8 cellular contexts compared by ENCODE assay signal in the genomic region with DNA sequence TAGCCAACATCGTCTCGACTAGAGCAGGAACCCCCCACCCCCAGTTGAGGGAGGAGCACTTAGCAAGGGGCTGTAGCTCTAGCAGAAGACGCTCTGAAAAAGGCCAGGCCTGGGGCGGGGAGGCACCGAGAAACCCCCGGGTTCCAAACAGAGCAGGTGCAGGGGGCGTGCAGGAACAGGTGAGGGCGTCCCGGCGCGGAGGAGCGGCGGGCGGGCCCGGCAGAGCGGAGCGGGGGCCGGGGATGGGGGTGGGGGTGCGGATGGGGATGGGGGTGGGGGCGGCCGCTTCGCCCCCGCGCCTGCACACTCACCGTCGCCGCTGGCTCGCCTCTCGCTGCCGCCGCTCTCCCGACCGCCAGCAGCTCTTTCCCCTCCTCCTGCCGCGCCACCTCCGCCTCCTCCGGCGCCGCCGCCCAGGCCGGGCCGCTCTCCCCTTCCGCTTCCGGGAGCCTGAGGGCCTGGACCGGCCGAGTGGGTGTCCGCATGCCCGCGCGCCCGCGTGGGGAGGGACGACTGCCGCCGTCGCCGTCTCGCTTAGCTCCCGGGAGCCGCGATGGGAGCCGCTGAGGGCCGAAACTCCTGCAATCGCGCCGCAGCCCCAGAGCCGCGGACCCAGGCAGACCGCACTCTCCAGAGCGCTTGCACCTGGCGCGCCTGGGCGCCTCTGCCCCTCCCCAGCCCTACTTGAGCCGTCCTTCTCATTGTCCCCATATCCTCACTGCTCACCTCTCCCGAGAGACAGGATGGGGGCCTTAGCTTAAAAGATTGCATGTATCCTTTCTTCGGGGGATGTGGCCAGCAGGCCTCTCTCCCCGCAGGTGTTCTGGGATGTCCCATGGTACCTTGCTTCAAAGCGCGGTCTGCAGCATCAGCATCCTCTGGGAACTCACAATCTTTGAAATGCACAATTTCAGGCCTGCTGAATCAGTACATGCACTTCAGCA. TPM values are rescaled to one million over a fixed set of nuclear protein-coding genes. Genes with fewer than 3 reads are reported as not detected.
A peak's percentile ranks its signal among the peaks of the same experiment; 100 is the strongest.
DNase-seq lines count a peak whose midpoint lies in the region; ATAC-seq and TF ChIP-seq lines count a peak whose summit lies in the region.

A gene with protein sequence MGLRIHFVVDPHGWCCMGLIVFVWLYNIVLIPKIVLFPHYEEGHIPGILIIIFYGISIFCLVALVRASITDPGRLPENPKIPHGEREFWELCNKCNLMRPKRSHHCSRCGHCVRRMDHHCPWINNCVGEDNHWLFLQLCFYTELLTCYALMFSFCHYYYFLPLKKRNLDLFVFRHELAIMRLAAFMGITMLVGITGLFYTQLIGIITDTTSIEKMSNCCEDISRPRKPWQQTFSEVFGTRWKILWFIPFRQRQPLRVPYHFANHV (minus strand): TSS at position 515 of the 944 bp plus-strand sequence. CDS start 19,092 bp downstream, outside the sequence.

- H2BK120ac ChIP-seq in trophoblast cell (ENCODE audit: insufficient read depth, low read length, poor library complexity): peak within 1 kb of the TSS; percentile 68

- peak within 1 kb of the TSS; percentile 90 for H4K12ac ChIP-seq in trophoblast cell (ENCODE audit: low read depth, low read length)

- H3K4me1 Mint-ChIP-seq in activated naive CD8-positive, alpha-beta T cell treated with anti-CD3 and anti-CD28 coated beads for 36 hours: peaks cover 32% of the 10 kb centered on the region

- peak within 1 kb of the TSS; percentile 77 for H3K18ac ChIP-seq in trophoblast cell (ENCODE audit: low read length)

- no peaks in the 10 kb centered on the region for H3K27me3 Mint-ChIP-seq in activated naive CD8-positive, alpha-beta T cell treated with anti-CD3 and anti-CD28 coated beads for 36 hours

- TF ChIP-seq EP300 in tibial nerve (IDR thresholded peaks at IDR 0.05): peak in 1 of 2 donors; percentile 31

- peak within 1 kb of the TSS; percentile 69 for H3K4me2 ChIP-seq in DND-41 (ENCODE audit: insufficient read depth, low read length)
- H3K4me2 ChIP-seq in trophoblast cell (ENCODE audit: low read length): peak within 1 kb of the TSS; percentile 92

- no peaks in the 10 kb centered on the region for H4K20me1 ChIP-seq in DND-41 (ENCODE audit: insufficient read depth, low read length)

- peak within 1 kb of the TSS; percentile 70 for H3K4ac ChIP-seq in trophoblast cell (ENCODE audit: low read depth, low read length)

- H3K27ac ChIP-seq in DND-41 (ENCODE audit: low read length): 0 out of 2 replicates have a peak within 1 kb of the TSS, but pooled peaks have one; percentile 39
- peak within 1 kb of the TSS; percentile 66 for H3K27ac ChIP-seq in HUES64 (ENCODE audit: low read depth, low read length)
- peak within 1 kb of the TSS; percentile 7; the same call in 1 of the 2 replicates for H3K27ac ChIP-seq in SK-N-MC
- H3K27ac ChIP-seq in trophoblast cell (ENCODE audit: low read depth, low read length): no peak within 1 kb of the TSS
- peak within 1 kb of the TSS in 3 of 4 donors; percentile 50 to 78 (median 78) for H3K27ac ChIP-seq in tibial nerve

- no peaks in the 10 kb centered on the region for H3K36me3 ChIP-seq in DND-41 (ENCODE audit: insufficient read depth, low read length)
- H3K36me3 ChIP-seq in HUES64 (ENCODE audit: insufficient read depth, low read length): peaks cover 16% of the 10 kb centered on the region
- peaks cover 20% of the 10 kb centered on the region for H3K36me3 ChIP-seq in SK-N-MC (ENCODE audit: insufficient read depth, low read length)
- H3K36me3 ChIP-seq in trophoblast cell (ENCODE audit: control insufficient read depth in 1 of 2, insufficient read depth in 2 of 2, low read length in 2 of 2): peaks cover 2 to 5% of the 10 kb centered on the region in 2 experiments
- peaks cover 0 to 19% (median 0%) of the 10 kb centered on the region in 3 donors for H3K36me3 ChIP-seq in tibial nerve

- under 1% methylated on average over 63 of the region's 79 CpGs for WGBS in HUES64
- no CpG with 5 or more reads among the region's 79 CpGs for WGBS in trophoblast cell (ENCODE audit: extremely low coverage, insufficient coverage, insufficient read length)
- WGBS in tibial nerve, 2 donors: 2 to 3% methylated on average over 31 to 50 of the region's 79 CpGs

- peak within 1 kb of the TSS; percentile 70 for H4K91ac ChIP-seq in trophoblast cell (ENCODE audit: low read depth, low read length)

- H3K23ac ChIP-seq in trophoblast cell (ENCODE audit: low read length): no peak within 1 kb of the TSS

- H3K79me1 ChIP-seq in trophoblast cell (ENCODE audit: low read length): peaks cover 7% of the 10 kb centered on the region

- no peak within 1 kb of the TSS for H2AK5ac ChIP-seq in trophoblast cell (ENCODE audit: low read length)

- TF ChIP-seq CTCF in DND-41 (IDR thresholded peaks at IDR 0.05; ENCODE audit: borderline replicate concordance, extremely low read depth, low read length, poor library complexity, severe bottlenecking) (no peak), tibial nerve (IDR thresholded peaks at IDR 0.05) (no peak)

- H3K9me3 ChIP-seq in DND-41 (ENCODE audit: insufficient read depth, low read length, severe bottlenecking) (no peaks in the 10 kb centered on the region), HUES64 (ENCODE audit: insufficient read depth, low read depth, low read length) (no peaks in the 10 kb centered on the region), SK-N-MC (ENCODE audit: low read depth, low read length) (no peaks in the 10 kb centered on the region), trophoblast cell (ENCODE audit: insufficient read depth, low read depth, low read length) (no peaks in the 10 kb centered on the region), tibial nerve (no peaks in the 10 kb centered on the region)

- H3K79me2 ChIP-seq in DND-41 (ENCODE audit: insufficient read depth, low read length) (peaks cover 3% of the 10 kb centered on the region), trophoblast cell (ENCODE audit: control insufficient read depth, insufficient read depth, low read length, poor library complexity) (peaks cover 4% of the 10 kb centered on the region)

- peaks cover 14% of the 10 kb centered on the region for H3K36me3 Mint-ChIP-seq in activated naive CD8-positive, alpha-beta T cell treated with anti-CD3 and anti-CD28 coated beads for 36 hours

- H3K9ac ChIP-seq in DND-41 (ENCODE audit: low read depth, low read length) (peak within 1 kb of the TSS; percentile 67), HUES64 (ENCODE audit: low read depth, low read length) (peak within 1 kb of the TSS; percentile 85), SK-N-MC (ENCODE audit: insufficient read length) (peak within 1 kb of the TSS; percentile 74), trophoblast cell (ENCODE audit: low read length) (peak within 1 kb of the TSS; percentile 80)

- ATAC-seq in DND-41 (ENCODE audit: insufficient read depth, low read depth) (peak; percentile 81), GM21447 (IDR thresholded peaks at IDR 0.05; ENCODE audit: unreplicated experiment) (peak; percentile 68)

- H3K27me3 ChIP-seq in DND-41 (ENCODE audit: insufficient read depth, low read length, poor library complexity) (no peaks in the 10 kb centered on the region), HUES64 (ENCODE audit: insufficient read depth, low read length) (no peaks in the 10 kb centered on the region), trophoblast cell (ENCODE audit: insufficient read depth, low read length) (no peaks in the 10 kb centered on the region), tibial nerve (no peaks in the 10 kb centered on the region)

- H2AFZ ChIP-seq in DND-41 (ENCODE audit: low read depth, low read length) (peak within 1 kb of the TSS; percentile 88), trophoblast cell (ENCODE audit: insufficient read depth, low read length, poor library complexity) (peak within 1 kb of the TSS; percentile 87)

- peak; percentile 62 for DNase-seq in DND-41
- no peak for DNase-seq in SK-N-MC (ENCODE audit: low read depth, low spot score)
- DNase-seq in activated naive CD8-positive, alpha-beta T cell treated with anti-CD3 and anti-CD28 coated beads for 36 hours: peak; percentile 74
- peak; percentile 89 for DNase-seq in cardiac septum (ENCODE audit: low spot score)
- peak; percentile 46 to 69 for DNase-seq in trophoblast cell
- DNase-seq in tibial nerve (ENCODE audit: low spot score in 2 of 2): peak; percentile 28 to 32

- H3K9me3 Mint-ChIP-seq in activated naive CD8-positive, alpha-beta T cell treated with anti-CD3 and anti-CD28 coated beads for 36 hours: no peaks in the 10 kb centered on the region

- peak within 1 kb of the TSS; percentile 94 for H3K4me3 Mint-ChIP-seq in activated naive CD8-positive, alpha-beta T cell treated with anti-CD3 and anti-CD28 coated beads for 36 hours

- intact Hi-C loops in cardiac septum (cut with DNase I): no loop called here

- H2BK5ac ChIP-seq in trophoblast cell (ENCODE audit: low read depth, low read length, poor library complexity): peak within 1 kb of the TSS; percentile 16

- peak within 1 kb of the TSS; percentile 96 for H4K8ac ChIP-seq in trophoblast cell (ENCODE audit: low read depth, low read length)

- no peak within 1 kb of the TSS for H2BK12ac ChIP-seq in trophoblast cell (ENCODE audit: low read length)

- H3K27ac Mint-ChIP-seq in activated naive CD8-positive, alpha-beta T cell treated with anti-CD3 and anti-CD28 coated beads for 36 hours: peak within 1 kb of the TSS; percentile 91

- no peak for TF ChIP-seq POLR2A in tibial nerve (IDR thresholded peaks at IDR 0.05)

- peaks cover 16% of the 10 kb centered on the region for H3K4me1 ChIP-seq in DND-41 (ENCODE audit: insufficient read depth, low read length)
- H3K4me1 ChIP-seq in HUES64 (ENCODE audit: insufficient read depth, low read length): peaks cover 5% of the 10 kb centered on the region; the same call in 1 of the 2 replicates
- H3K4me1 ChIP-seq in trophoblast cell (ENCODE audit: control insufficient read depth in 1 of 2, insufficient read depth in 2 of 2, low read length in 2 of 2): peaks cover 0 to 3% of the 10 kb centered on the region in 2 experiments
- peaks cover 0 to 27% (median 13%) of the 10 kb centered on the region in 4 donors for H3K4me1 ChIP-seq in tibial nerve

- peak within 1 kb of the TSS; percentile 22 to 67; a peak in 3 of 4 replicates for H3K4me3 ChIP-seq in DND-41 (ENCODE audit: low read depth in 1 of 2, low read length in 2 of 2)
- H3K4me3 ChIP-seq in HUES64 (ENCODE audit: low read length): peak within 1 kb of the TSS; percentile 75
- H3K4me3 ChIP-seq in SK-N-MC: peak within 1 kb of the TSS; percentile 80
- peak within 1 kb of the TSS; percentile 88 for H3K4me3 ChIP-seq in trophoblast cell (ENCODE audit: low read depth, low read length)
- H3K4me3 ChIP-seq in tibial nerve: peak within 1 kb of the TSS; percentile 59 to 92 (median 80)

- peak within 1 kb of the TSS; percentile 91 for H3K14ac ChIP-seq in trophoblast cell (ENCODE audit: low read length)

RNA-seq across cellular contexts. Expression of the gene that starts here (rescaled TPM):
- polyA plus RNA-seq in HUES64 (2013, experiment 1 of 2): 4.3 TPM
- polyA plus RNA-seq in HUES64 (2013, experiment 2 of 2): 4.2 TPM
- 1 to 10 TPM; 4.1 to 4.9 TPM for total RNA-seq in activated naive CD8-positive, alpha-beta T cell treated with anti-CD3 and anti-CD28 coated beads for 36 hours
- total RNA-seq in cardiac septum: 8.6 TPM
- polyA plus RNA-seq in trophoblast cell (2013): 4.0 and 4.4 TPM in 2 replicates
- total RNA-seq in tibial nerve: 10 to 100 TPM; 12.0 to 18.4 (median 16.1) TPM
